In genomic region chr6:158536891-158537798, GRCh38 we compare ENCODE assay signal across 8 cellular contexts. TPM values are rescaled to one million over a fixed set of nuclear protein-coding genes. Genes with fewer than 3 reads are reported as not detected.
DNase-seq lines count a peak whose midpoint lies in the region; ATAC-seq and TF ChIP-seq lines count a peak whose summit lies in the region.

No MANE protein-coding gene starts in this region.

- H3K4me3 Mint-ChIP-seq in Calu3 (ENCODE audit: low read depth, unreplicated experiment): peak overlapping the region; percentile 68
- peak overlapping the region; percentile 40 for H3K4me3 Mint-ChIP-seq in activated CD8-positive, alpha-beta T cell treated with anti-CD3 and anti-CD28 coated beads, Interleukin-2, amount 10 ng/mL, durations not matched to agents 7 days and 5 days

- peaks cover 20% of the 10 kb centered on the region for H3K36me3 Mint-ChIP-seq in Calu3 (ENCODE audit: insufficient read depth, unreplicated experiment)
- H3K36me3 Mint-ChIP-seq in activated CD8-positive, alpha-beta T cell treated with anti-CD3 and anti-CD28 coated beads, Interleukin-2, amount 10 ng/mL, durations not matched to agents 7 days and 5 days (ENCODE audit: low read depth): no peaks in the 10 kb centered on the region

- no TSS peak for BruUV-seq in Calu3 (replicated peaks; lab: Mats Ljungman, UMichigan)

- no peaks in the 10 kb centered on the region for H3K27me3 ChIP-seq in ovary

- no peak overlapping the region for H3K27ac Mint-ChIP-seq in Calu3 (ENCODE audit: unreplicated experiment)
- no peak overlapping the region for H3K27ac Mint-ChIP-seq in activated CD8-positive, alpha-beta T cell treated with anti-CD3 and anti-CD28 coated beads, Interleukin-2, amount 10 ng/mL, durations not matched to agents 7 days and 5 days

- H3K36me3 ChIP-seq in ovary: no peaks in the 10 kb centered on the region

- H3K4me1 ChIP-seq in ovary (ENCODE audit: insufficient read depth): peaks cover 10% of the 10 kb centered on the region

- H3K27ac ChIP-seq in ovary: no peak overlapping the region

- TF ChIP-seq CTCF in Calu3 (IDR thresholded peaks at IDR 0.05; ENCODE audit: unreplicated experiment): no peak
- no peak for TF ChIP-seq CTCF in fibroblast of villous mesenchyme (IDR thresholded peaks at IDR 0.05; ENCODE audit: insufficient read depth, low read depth, low read length)
- no peak for TF ChIP-seq CTCF in ovary (IDR thresholded peaks at IDR 0.05)

- H3K9me3 ChIP-seq in ovary: no peaks in the 10 kb centered on the region

- WGBS in ovary, 3 donors: 3 to 11% (median 11%) methylated on average over 23 to 94 of the region's 94 CpGs

- TF ChIP-seq EP300 in ovary (IDR thresholded peaks at IDR 0.05): no peak

- H3K4me3 ChIP-seq in fibroblast of villous mesenchyme (ENCODE audit: low read depth, low read length): peak overlapping the region; percentile 60
- H3K4me3 ChIP-seq in ovary: peak overlapping the region; percentile 38

- H3K4me1 Mint-ChIP-seq in Calu3 (ENCODE audit: low read depth, unreplicated experiment): no peaks in the 10 kb centered on the region
- peaks cover 6% of the 10 kb centered on the region for H3K4me1 Mint-ChIP-seq in activated CD8-positive, alpha-beta T cell treated with anti-CD3 and anti-CD28 coated beads, Interleukin-2, amount 10 ng/mL, durations not matched to agents 7 days and 5 days (ENCODE audit: low read depth)

- no peaks in the 10 kb centered on the region for H3K27me3 Mint-ChIP-seq in Calu3 (ENCODE audit: unreplicated experiment)
- peaks cover 43% of the 10 kb centered on the region for H3K27me3 Mint-ChIP-seq in activated CD8-positive, alpha-beta T cell treated with anti-CD3 and anti-CD28 coated beads, Interleukin-2, amount 10 ng/mL, durations not matched to agents 7 days and 5 days (ENCODE audit: low read depth)

- DNase-seq in Calu3: peak; percentile 64
- peak; percentile 75 for DNase-seq in NCI-H1105 treated with DMSO at 0.1 percent for 48 hours (lab: John Stamatoyannopoulos, UW)
- peak; percentile 42 for DNase-seq in activated CD8-positive, alpha-beta T cell treated with anti-CD3 and anti-CD28 coated beads, Interleukin-2, amount 10 ng/mL, durations not matched to agents 7 days and 5 days
- DNase-seq in fibroblast of villous mesenchyme (ENCODE audit: low read depth): no peak
- DNase-seq in ovary: peak in 4 of 5 donors; percentile 37 to 75 (median 58)
- DNase-seq in sciatic nerve (ENCODE audit: low spot score): no peak
- DNase-seq in hepatic stellate cell (ENCODE audit: low spot score): no peak
- no peak for DNase-seq in erythroblast (lab: John Stamatoyannopoulos, UW)

- TF ChIP-seq POLR2A in ovary (IDR thresholded peaks at IDR 0.05): no peak
- TF ChIP-seq POLR2A in erythroblast (IDR thresholded peaks at IDR 0.05; ENCODE audit: low read length): no peak

- intact Hi-C loops in Calu3 (cut with micrococcal nuclease; ENCODE audit: unreplicated experiment) (no loop called here), ovary (cut with DNase I) (loop anchor here in 1 of 4 donors (10.0 kb wide), 1 partner anchor 128 kb away; no protein-coding TSS in a partner anchor), sciatic nerve (cut with DNase I) (no loop called here)

- CTCF ChIA-PET in Calu3 (lab: Charles Lee): interaction anchor here (1.9 kb wide), 1 partner anchor 18 kb away, joined by 8 read pairs; no protein-coding TSS in a partner anchor
- CTCF ChIA-PET in activated CD8-positive, alpha-beta T cell treated with anti-CD3 and anti-CD28 coated beads, Interleukin-2, amount 10 ng/mL, durations not matched to agents 7 days and 5 days (lab: Charles Lee): interaction anchor here (1.0 to 1.5 kb wide), 2 partner anchors 18 to 153 kb away, joined by 3 to 4 read pairs; no protein-coding TSS in a partner anchor

- POLR2A ChIA-PET in activated CD8-positive, alpha-beta T cell treated with anti-CD3 and anti-CD28 coated beads, Interleukin-2, amount 10 ng/mL, durations not matched to agents 7 days and 5 days (lab: Charles Lee): interaction anchor here (0.6 kb wide), 1 partner anchor 33 kb away, joined by 3 read pairs; no protein-coding TSS in a partner anchor

- ATAC-seq in activated CD8-positive, alpha-beta T cell treated with anti-CD3 and anti-CD28 coated beads, Interleukin-2, amount 10 ng/mL, durations not matched to agents 7 days and 5 days: peak; percentile 55
- ATAC-seq in sciatic nerve: no peak

- H3K9me3 Mint-ChIP-seq in Calu3 (ENCODE audit: low read depth, unreplicated experiment): no peaks in the 10 kb centered on the region
- no peaks in the 10 kb centered on the region for H3K9me3 Mint-ChIP-seq in activated CD8-positive, alpha-beta T cell treated with anti-CD3 and anti-CD28 coated beads, Interleukin-2, amount 10 ng/mL, durations not matched to agents 7 days and 5 days (ENCODE audit: insufficient read depth)

RNA-seq across cellular contexts. Expression of gene TMEM181, which starts 22.7 kb away (rescaled TPM):
- total RNA-seq in Calu3 (2022) (42.9 and 48.7 TPM in 2 replicates), fibroblast of villous mesenchyme (35.1 and 58.3 TPM in 2 replicates), ovary (10 to 100 TPM in 6 of 7 donors, 1 to 10 TPM in 1; 7.9 to 18.1 (median 12.7) TPM), sciatic nerve (18.4 TPM)
- total RNA-seq in activated CD8-positive, alpha-beta T cell treated with anti-CD3 and anti-CD28 coated beads, Interleukin-2, amount 10 ng/mL, durations not matched to agents 7 days and 5 days: 10 to 100 TPM; 15.0 to 15.2 TPM
- 10 to 100 TPM in 1 of 2 donors, 1 to 10 TPM in 1; 7.3 to 21.9 TPM for polyA plus RNA-seq in ovary

Comparison
In these comparisons a context has a peak if more than half of its experiments do, and no peak if none do; other contexts are left out.
1. DNase-seq: peak in Calu3 (single experiment), NCI-H1105 treated with DMSO at 0.1 percent for 48 hours (single experiment), activated CD8-positive, alpha-beta T cell treated with anti-CD3 and anti-CD28 coated beads, Interleukin-2, amount 10 ng/mL, durations not matched to agents 7 days and 5 days (single experiment) and ovary (4 of 5); none in fibroblast of villous mesenchyme (single experiment), sciatic nerve (single experiment), hepatic stellate cell (single experiment) and erythroblast (0 of 2).